In the genomic region with DNA sequence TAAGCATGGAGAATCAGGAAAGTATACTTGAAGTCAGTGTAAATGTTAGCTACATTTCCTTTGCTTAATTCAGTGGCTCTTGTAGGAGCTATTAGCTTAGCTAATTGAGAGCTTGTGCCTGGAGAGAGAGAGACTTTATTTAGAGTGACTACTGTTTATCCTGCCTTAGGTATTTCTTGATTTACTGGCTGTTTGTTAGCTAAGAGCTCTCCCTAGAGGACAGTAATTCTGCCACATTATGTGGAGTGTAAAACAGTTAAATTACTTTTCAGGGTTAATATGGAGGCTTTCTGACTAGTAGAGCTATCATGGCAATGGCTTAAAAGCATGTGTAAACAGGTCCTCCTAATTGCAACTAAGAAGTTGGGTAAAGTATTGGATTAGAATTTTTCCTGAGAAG, we compare ENCODE assay signal across 1 cellular context.
TF ChIP-seq lines count a peak whose summit lies in the region.

No MANE protein-coding gene starts in this region.

TF ChIP-seq in GM23338, 12 proteins besides CTCF, POLR2A, EP300 and RAD21:
- TF ChIP-seq, protein P1, sequence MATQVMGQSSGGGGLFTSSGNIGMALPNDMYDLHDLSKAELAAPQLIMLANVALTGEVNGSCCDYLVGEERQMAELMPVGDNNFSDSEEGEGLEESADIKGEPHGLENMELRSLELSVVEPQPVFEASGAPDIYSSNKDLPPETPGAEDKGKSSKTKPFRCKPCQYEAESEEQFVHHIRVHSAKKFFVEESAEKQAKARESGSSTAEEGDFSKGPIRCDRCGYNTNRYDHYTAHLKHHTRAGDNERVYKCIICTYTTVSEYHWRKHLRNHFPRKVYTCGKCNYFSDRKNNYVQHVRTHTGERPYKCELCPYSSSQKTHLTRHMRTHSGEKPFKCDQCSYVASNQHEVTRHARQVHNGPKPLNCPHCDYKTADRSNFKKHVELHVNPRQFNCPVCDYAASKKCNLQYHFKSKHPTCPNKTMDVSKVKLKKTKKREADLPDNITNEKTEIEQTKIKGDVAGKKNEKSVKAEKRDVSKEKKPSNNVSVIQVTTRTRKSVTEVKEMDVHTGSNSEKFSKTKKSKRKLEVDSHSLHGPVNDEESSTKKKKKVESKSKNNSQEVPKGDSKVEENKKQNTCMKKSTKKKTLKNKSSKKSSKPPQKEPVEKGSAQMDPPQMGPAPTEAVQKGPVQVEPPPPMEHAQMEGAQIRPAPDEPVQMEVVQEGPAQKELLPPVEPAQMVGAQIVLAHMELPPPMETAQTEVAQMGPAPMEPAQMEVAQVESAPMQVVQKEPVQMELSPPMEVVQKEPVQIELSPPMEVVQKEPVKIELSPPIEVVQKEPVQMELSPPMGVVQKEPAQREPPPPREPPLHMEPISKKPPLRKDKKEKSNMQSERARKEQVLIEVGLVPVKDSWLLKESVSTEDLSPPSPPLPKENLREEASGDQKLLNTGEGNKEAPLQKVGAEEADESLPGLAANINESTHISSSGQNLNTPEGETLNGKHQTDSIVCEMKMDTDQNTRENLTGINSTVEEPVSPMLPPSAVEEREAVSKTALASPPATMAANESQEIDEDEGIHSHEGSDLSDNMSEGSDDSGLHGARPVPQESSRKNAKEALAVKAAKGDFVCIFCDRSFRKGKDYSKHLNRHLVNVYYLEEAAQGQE (IDR thresholded peaks at IDR 0.05; ENCODE audit: unreplicated experiment) = no peak
- TF ChIP-seq JUNB (IDR thresholded peaks at IDR 0.05; ENCODE audit: unreplicated experiment) = no peak
- no peak for TF ChIP-seq ZNF114 (CRISPR knock-in tag; IDR thresholded peaks at IDR 0.05)
- no peak for TF ChIP-seq EZH2 (IDR thresholded peaks at IDR 0.05; ENCODE audit: low read depth, unreplicated experiment)
- no peak for TF ChIP-seq CREB1 (CRISPR knock-in tag; IDR thresholded peaks at IDR 0.05; ENCODE audit: low read depth)
- TF ChIP-seq EZH2phosphoT487 (IDR thresholded peaks at IDR 0.05; ENCODE audit: unreplicated experiment) = no peak
- no peak for TF ChIP-seq ZNF331 (CRISPR knock-in tag; IDR thresholded peaks at IDR 0.05; ENCODE audit: low read depth)
- TF ChIP-seq POLR2AphosphoS5 (IDR thresholded peaks at IDR 0.05; ENCODE audit: low read depth) = no peak
- no peak for TF ChIP-seq ETS1 (IDR thresholded peaks at IDR 0.05)
- no peak for TF ChIP-seq NANOG (IDR thresholded peaks at IDR 0.05; ENCODE audit: borderline replicate concordance)
- TF ChIP-seq, protein P2, sequence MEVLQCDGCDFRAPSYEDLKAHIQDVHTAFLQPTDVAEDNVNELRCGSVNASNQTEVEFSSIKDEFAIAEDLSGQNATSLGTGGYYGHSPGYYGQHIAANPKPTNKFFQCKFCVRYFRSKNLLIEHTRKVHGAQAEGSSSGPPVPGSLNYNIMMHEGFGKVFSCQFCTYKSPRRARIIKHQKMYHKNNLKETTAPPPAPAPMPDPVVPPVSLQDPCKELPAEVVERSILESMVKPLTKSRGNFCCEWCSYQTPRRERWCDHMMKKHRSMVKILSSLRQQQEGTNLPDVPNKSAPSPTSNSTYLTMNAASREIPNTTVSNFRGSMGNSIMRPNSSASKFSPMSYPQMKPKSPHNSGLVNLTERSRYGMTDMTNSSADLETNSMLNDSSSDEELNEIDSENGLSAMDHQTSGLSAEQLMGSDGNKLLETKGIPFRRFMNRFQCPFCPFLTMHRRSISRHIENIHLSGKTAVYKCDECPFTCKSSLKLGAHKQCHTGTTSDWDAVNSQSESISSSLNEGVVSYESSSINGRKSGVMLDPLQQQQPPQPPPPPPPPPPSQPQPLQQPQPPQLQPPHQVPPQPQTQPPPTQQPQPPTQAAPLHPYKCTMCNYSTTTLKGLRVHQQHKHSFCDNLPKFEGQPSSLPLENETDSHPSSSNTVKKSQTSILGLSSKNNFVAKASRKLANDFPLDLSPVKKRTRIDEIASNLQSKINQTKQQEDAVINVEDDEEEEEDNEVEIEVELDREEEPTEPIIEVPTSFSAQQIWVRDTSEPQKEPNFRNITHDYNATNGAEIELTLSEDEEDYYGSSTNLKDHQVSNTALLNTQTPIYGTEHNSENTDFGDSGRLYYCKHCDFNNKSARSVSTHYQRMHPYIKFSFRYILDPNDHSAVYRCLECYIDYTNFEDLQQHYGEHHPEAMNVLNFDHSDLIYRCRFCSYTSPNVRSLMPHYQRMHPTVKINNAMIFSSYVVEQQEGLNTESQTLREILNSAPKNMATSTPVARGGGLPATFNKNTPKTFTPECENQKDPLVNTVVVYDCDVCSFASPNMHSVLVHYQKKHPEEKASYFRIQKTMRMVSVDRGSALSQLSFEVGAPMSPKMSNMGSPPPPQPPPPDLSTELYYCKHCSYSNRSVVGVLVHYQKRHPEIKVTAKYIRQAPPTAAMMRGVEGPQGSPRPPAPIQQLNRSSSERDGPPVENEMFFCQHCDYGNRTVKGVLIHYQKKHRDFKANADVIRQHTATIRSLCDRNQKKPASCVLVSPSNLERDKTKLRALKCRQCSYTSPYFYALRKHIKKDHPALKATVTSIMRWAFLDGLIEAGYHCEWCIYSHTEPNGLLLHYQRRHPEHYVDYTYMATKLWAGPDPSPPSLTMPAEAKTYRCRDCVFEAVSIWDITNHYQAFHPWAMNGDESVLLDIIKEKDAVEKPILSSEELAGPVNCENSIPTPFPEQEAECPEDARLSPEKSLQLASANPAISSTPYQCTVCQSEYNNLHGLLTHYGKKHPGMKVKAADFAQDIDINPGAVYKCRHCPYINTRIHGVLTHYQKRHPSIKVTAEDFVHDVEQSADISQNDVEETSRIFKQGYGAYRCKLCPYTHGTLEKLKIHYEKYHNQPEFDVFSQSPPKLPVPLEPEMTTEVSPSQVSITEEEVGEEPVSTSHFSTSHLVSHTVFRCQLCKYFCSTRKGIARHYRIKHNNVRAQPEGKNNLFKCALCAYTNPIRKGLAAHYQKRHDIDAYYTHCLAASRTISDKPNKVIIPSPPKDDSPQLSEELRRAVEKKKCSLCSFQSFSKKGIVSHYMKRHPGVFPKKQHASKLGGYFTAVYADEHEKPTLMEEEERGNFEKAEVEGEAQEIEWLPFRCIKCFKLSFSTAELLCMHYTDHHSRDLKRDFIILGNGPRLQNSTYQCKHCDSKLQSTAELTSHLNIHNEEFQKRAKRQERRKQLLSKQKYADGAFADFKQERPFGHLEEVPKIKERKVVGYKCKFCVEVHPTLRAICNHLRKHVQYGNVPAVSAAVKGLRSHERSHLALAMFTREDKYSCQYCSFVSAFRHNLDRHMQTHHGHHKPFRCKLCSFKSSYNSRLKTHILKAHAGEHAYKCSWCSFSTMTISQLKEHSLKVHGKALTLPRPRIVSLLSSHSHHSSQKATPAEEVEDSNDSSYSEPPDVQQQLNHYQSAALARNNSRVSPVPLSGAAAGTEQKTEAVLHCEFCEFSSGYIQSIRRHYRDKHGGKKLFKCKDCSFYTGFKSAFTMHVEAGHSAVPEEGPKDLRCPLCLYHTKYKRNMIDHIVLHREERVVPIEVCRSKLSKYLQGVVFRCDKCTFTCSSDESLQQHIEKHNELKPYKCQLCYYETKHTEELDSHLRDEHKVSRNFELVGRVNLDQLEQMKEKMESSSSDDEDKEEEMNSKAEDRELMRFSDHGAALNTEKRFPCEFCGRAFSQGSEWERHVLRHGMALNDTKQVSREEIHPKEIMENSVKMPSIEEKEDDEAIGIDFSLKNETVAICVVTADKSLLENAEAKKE (CRISPR knock-in tag; IDR thresholded peaks at IDR 0.05) = no peak
- TF ChIP-seq STAT1 (IDR thresholded peaks at IDR 0.05; ENCODE audit: unreplicated experiment) = no peak
